Comparison of ENCODE assay signal across 19 cellular contexts in the genomic region with DNA sequence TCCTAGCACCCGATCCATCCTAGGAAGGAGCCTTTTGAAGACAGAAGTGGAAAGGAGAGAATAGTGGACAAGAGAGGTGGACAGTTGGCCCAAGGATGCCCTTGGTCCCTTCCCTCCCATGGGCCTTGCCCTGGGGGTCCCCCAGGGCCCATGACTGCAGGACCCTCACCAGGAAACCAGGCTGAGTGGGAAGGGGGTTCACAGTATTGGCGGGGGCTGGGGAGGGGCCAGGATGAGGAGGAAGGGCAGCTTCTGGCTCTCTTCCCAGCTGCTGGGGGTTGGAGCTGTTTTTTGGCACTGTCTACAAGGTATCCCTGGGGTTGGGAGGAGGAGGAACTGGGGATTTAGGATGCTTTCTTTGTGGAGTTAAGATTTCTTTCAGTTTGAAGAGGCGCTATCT. TPM values are rescaled to one million over a fixed set of nuclear protein-coding genes. Genes with fewer than 3 reads are reported as not detected.
DNase-seq lines count a peak whose midpoint lies in the region; ATAC-seq, FAIRE-seq and TF ChIP-seq lines count a peak whose summit lies in the region.
"Had no signal": no experiment of that assay in that cellular context is flagged by ENCODE, and none has a peak within 500 bp of the region (broad histone marks: within the 10 kb centered on the region; RNA-seq: fewer than 3 reads in every experiment).

No MANE protein-coding gene starts in this region.

- H3K27me3 Mint-ChIP-seq in stimulated activated naive B cell treated with anti-CD40 and anti-IgM and Interleukin-4, amounts not matched to agents 10 μg/mL and 1 μg/mL and 100 μg/mL, for 72 hours = no peaks in the 10 kb centered on the region

- no peak overlapping the region for H2AFZ ChIP-seq in mammary epithelial cell (ENCODE audit: low read depth, low read length)
- H2AFZ ChIP-seq: GM23338 had no signal

- H3K36me3 Mint-ChIP-seq in stimulated activated naive B cell treated with anti-CD40 and anti-IgM and Interleukin-4, amounts not matched to agents 10 μg/mL and 1 μg/mL and 100 μg/mL, for 72 hours = peaks cover 4 to 5% of the 10 kb centered on the region in 2 donors
- H3K36me3 Mint-ChIP-seq: CD14-positive monocyte had no signal

- FAIRE-seq in kidney (lab: Jason Lieb, UNC) (no peak), D721Med (lab: Jason Lieb, UNC) (no peak)
- FAIRE-seq: A549 had no signal

- no peaks in the 10 kb centered on the region for H4K20me1 ChIP-seq in mammary epithelial cell (ENCODE audit: insufficient read depth, low read length)

- peaks cover 9% of the 10 kb centered on the region for H3K4me1 ChIP-seq in mammary epithelial cell (ENCODE audit: insufficient read depth, low read length)
- no peaks in the 10 kb centered on the region for H3K4me1 ChIP-seq in breast epithelium
- H3K4me1 ChIP-seq in kidney (ENCODE audit: control insufficient read depth in 1 of 2, insufficient read depth in 1 of 2, low read depth in 1 of 2, low read length in 2 of 2) = peaks cover 3 to 4% of the 10 kb centered on the region in 2 donors
- peaks cover 7% of the 10 kb centered on the region for H3K4me1 ChIP-seq in colonic mucosa

- dilution Hi-C loops in mammary epithelial cell (cut with HindIII; ENCODE audit: low sequenced_read_pairs) = no loop called here

- BruUV-seq in mammary epithelial cell (replicated peaks; lab: Mats Ljungman, UMichigan) = TSS peak; percentile 1

- H3K27me3 ChIP-seq in mammary epithelial cell (ENCODE audit: insufficient read depth, low read length) (no peaks in the 10 kb centered on the region), breast epithelium (no peaks in the 10 kb centered on the region), colonic mucosa (no peaks in the 10 kb centered on the region)
- H3K27me3 ChIP-seq: SJCRH30 had no signal

- no peaks in the 10 kb centered on the region for H3K9me3 Mint-ChIP-seq in stimulated activated naive B cell treated with anti-CD40 and anti-IgM and Interleukin-4, amounts not matched to agents 10 μg/mL and 1 μg/mL and 100 μg/mL, for 72 hours
- H3K9me3 Mint-ChIP-seq: CD14-positive monocyte had no signal

- no peak overlapping the region for H3K27ac ChIP-seq in mammary epithelial cell (ENCODE audit: insufficient read depth, low read depth, low read length)
- no peak overlapping the region for H3K27ac ChIP-seq in breast epithelium
- H3K27ac ChIP-seq in kidney (ENCODE audit: low read depth in 2 of 2, low read length in 2 of 2) = no peak overlapping the region
- H3K27ac ChIP-seq in colonic mucosa = no peak overlapping the region
- H3K27ac ChIP-seq: A549, SJCRH30 had no signal

- intact Hi-C loops in mammary epithelial cell (cut with micrococcal nuclease) = no loop called here
- intact Hi-C loops in breast epithelium (cut with DNase I; ENCODE audit: low total_unique reads) = no loop called here
- intact Hi-C loops in kidney (cut with DNase I) = no loop called here
- intact Hi-C loops in colonic mucosa (cut with DNase I) = no loop called here

- H3K79me2 ChIP-seq in mammary epithelial cell (ENCODE audit: insufficient read depth, low read length) = peaks cover 9% of the 10 kb centered on the region

- CTCF ChIA-PET in mammary epithelial cell (lab: Charles Lee; ENCODE audit: low non-redundant PET) = no interaction called here

- WGBS in mammary epithelial cell (ENCODE audit: low coverage, missing lambda C conversion rate) = 92% methylated on average over 3 of the region's 3 CpGs

- peak overlapping the region; percentile 53 for H3K27ac Mint-ChIP-seq in stimulated activated naive B cell treated with anti-CD40 and anti-IgM and Interleukin-4, amounts not matched to agents 10 μg/mL and 1 μg/mL and 100 μg/mL, for 72 hours
- H3K27ac Mint-ChIP-seq: GM23338 had no signal

- in situ Hi-C loops in mammary epithelial cell (cut with MboI; ENCODE audit: low sequenced_read_pairs in 2 of 2) = no loop called here

- no peak overlapping the region for H3K4me3 ChIP-seq in mammary epithelial cell (replicated peaks in 1 of 3; ENCODE audit: insufficient read depth in 1 of 3, low read depth in 2 of 3, low read length in 3 of 3)
- H3K4me3 ChIP-seq in breast epithelium = no peak overlapping the region
- H3K4me3 ChIP-seq in kidney (ENCODE audit: low read length in 2 of 2) = no peak overlapping the region
- no peak overlapping the region for H3K4me3 ChIP-seq in colonic mucosa
- H3K4me3 ChIP-seq: A549, GM23338, SJCRH30 had no signal

- H3K4me2 ChIP-seq in mammary epithelial cell (ENCODE audit: insufficient read depth, low read depth, low read length) = no peak overlapping the region
- H3K4me2 ChIP-seq: A549, GM23338 had no signal

- H3K4me1 Mint-ChIP-seq in stimulated activated naive B cell treated with anti-CD40 and anti-IgM and Interleukin-4, amounts not matched to agents 10 μg/mL and 1 μg/mL and 100 μg/mL, for 72 hours = peaks cover 16 to 33% of the 10 kb centered on the region in 2 donors

- no peak for TF ChIP-seq CTCF in mammary epithelial cell (conservative IDR thresholded peaks at IDR 0.05 in 1 of 2, IDR thresholded peaks at IDR 0.05 in 1 of 2; ENCODE audit: extremely low read depth in 1 of 2, insufficient read depth in 1 of 2, low read depth in 1 of 2, low read length in 2 of 2)
- no peak for TF ChIP-seq CTCF in breast epithelium (IDR thresholded peaks at IDR 0.05)
- TF ChIP-seq CTCF in kidney (IDR thresholded peaks at IDR 0.05; ENCODE audit: borderline replicate concordance, extremely low read depth, insufficient read depth) = no peak
- TF ChIP-seq CTCF in D721Med (IDR thresholded peaks at IDR 0.05; ENCODE audit: insufficient read depth, missing control alignments) = no peak
- TF ChIP-seq CTCF in colonic mucosa (IDR thresholded peaks at IDR 0.05) = no peak

- TF ChIP-seq POLR2A in breast epithelium (IDR thresholded peaks at IDR 0.05) = no peak

- no peak for DNase-seq in mammary epithelial cell
- no peak for DNase-seq in breast epithelium (ENCODE audit: low spot score in 2 of 2)
- peak; percentile 17 for DNase-seq in NCI-H446 treated with DMSO at 0.1 percent for 48 hours (lab: John Stamatoyannopoulos, UW)
- peak; percentile 18 for DNase-seq in kidney
- DNase-seq in stimulated activated naive B cell treated with anti-CD40 and anti-IgM and Interleukin-4, amounts not matched to agents 10 μg/mL and 1 μg/mL and 100 μg/mL, for 72 hours = no peak
- DNase-seq in D721Med (ENCODE audit: insufficient read length, low spot score) = no peak
- no peak for DNase-seq in activated CD4-positive, alpha-beta T cell treated with anti-CD3 and anti-CD28 coated beads for 48 hours
- no peak for DNase-seq in colonic mucosa
- DNase-seq: Caco-2, DMS79, MV-4-11, NCI-H1436, NCI-H2029 treated with DMSO at 0.1 percent for 48 hours, NCI-H524 treated with DMSO at 0.1 percent for 48 hours, OCI-M1 had no signal

- no peak for ATAC-seq in stimulated activated naive B cell treated with anti-CD40 and anti-IgM and Interleukin-4, amounts not matched to agents 10 μg/mL and 1 μg/mL and 100 μg/mL, for 72 hours (replicated peaks)
- ATAC-seq: A549, GM23338 had no signal

- no peaks in the 10 kb centered on the region for H3K36me3 ChIP-seq in mammary epithelial cell (ENCODE audit: insufficient read depth, low read length)
- H3K36me3 ChIP-seq in breast epithelium = no peaks in the 10 kb centered on the region
- no peaks in the 10 kb centered on the region for H3K36me3 ChIP-seq in kidney (ENCODE audit: control insufficient read depth in 1 of 2, insufficient read depth in 2 of 2, low read length in 2 of 2)
- H3K36me3 ChIP-seq in colonic mucosa = no peaks in the 10 kb centered on the region

- no peak overlapping the region for H3K4me3 Mint-ChIP-seq in stimulated activated naive B cell treated with anti-CD40 and anti-IgM and Interleukin-4, amounts not matched to agents 10 μg/mL and 1 μg/mL and 100 μg/mL, for 72 hours
- H3K4me3 Mint-ChIP-seq: CD14-positive monocyte, GM23338 had no signal

- H3K9ac ChIP-seq in mammary epithelial cell (ENCODE audit: insufficient read depth, low read length) (no peak overlapping the region), kidney (ENCODE audit: low read length in 2 of 2) (no peak overlapping the region), colonic mucosa (ENCODE audit: low read depth in 2 of 2, low read length in 2 of 2) (no peak overlapping the region)

- no peaks in the 10 kb centered on the region for H3K9me3 ChIP-seq in mammary epithelial cell (replicated peaks; ENCODE audit: insufficient read depth, low read length)
- H3K9me3 ChIP-seq in breast epithelium = no peaks in the 10 kb centered on the region
- no peaks in the 10 kb centered on the region for H3K9me3 ChIP-seq in kidney (ENCODE audit: control insufficient read depth in 1 of 2, low read length in 2 of 2)
- no peaks in the 10 kb centered on the region for H3K9me3 ChIP-seq in colonic mucosa
- H3K9me3 ChIP-seq: A549, Caco-2, SJCRH30 had no signal

RNA-seq across cellular contexts. Expression of a gene that starts 4.0 kb away (rescaled TPM):
- total RNA-seq in mammary epithelial cell = 10 to 100 TPM in 1 of 2 donors, 1 to 10 TPM in 1; 6.7 to 12.8 TPM
- polyA plus RNA-seq in mammary epithelial cell = 17.3 TPM
- polyA minus RNA-seq in mammary epithelial cell = 17.2 TPM
- total RNA-seq in breast epithelium = 10 to 100 TPM in 2 of 3 donors, 1 to 10 TPM in 1; 6.9 to 13.1 (median 11.9) TPM
- total RNA-seq in kidney = 8.3 TPM
- polyA plus RNA-seq in kidney (ENCODE audit: insufficient read depth, low read depth, low replicate concordance) = 6.0 TPM
- 10 to 100 TPM; 10.9 to 24.2 TPM for total RNA-seq in colonic mucosa

RNA-seq across cellular contexts. Expression of a gene that starts 31.7 kb away (rescaled TPM):
- total RNA-seq in mammary epithelial cell = 10 to 100 TPM; 20.8 to 25.9 TPM
- polyA plus RNA-seq in mammary epithelial cell = 29.2 TPM
- polyA minus RNA-seq in mammary epithelial cell = 36.9 TPM
- total RNA-seq in breast epithelium = 10 to 100 TPM; 18.7 to 24.7 (median 22.9) TPM
- 25.3 TPM for total RNA-seq in kidney
- polyA plus RNA-seq in kidney (ENCODE audit: insufficient read depth, low read depth, low replicate concordance) = 26.4 TPM
- 10 to 100 TPM; 30.0 to 32.0 TPM for total RNA-seq in colonic mucosa

Comparison
In these comparisons a context has a peak if more than half of its experiments do, and no peak if none do; other contexts are left out.
1. DNase-seq: peak in NCI-H446 treated with DMSO at 0.1 percent for 48 hours (single experiment) and kidney (single experiment); none in mammary epithelial cell (single experiment), breast epithelium (0 of 2), stimulated activated naive B cell treated with anti-CD40 and anti-IgM and Interleukin-4, amounts not matched to agents 10 μg/mL and 1 μg/mL and 100 μg/mL, for 72 hours (single experiment), D721Med (single experiment), activated CD4-positive, alpha-beta T cell treated with anti-CD3 and anti-CD28 coated beads for 48 hours (single experiment) and colonic mucosa (single experiment).